ENCODE assay signal across 8 cellular contexts in the genomic region with DNA sequence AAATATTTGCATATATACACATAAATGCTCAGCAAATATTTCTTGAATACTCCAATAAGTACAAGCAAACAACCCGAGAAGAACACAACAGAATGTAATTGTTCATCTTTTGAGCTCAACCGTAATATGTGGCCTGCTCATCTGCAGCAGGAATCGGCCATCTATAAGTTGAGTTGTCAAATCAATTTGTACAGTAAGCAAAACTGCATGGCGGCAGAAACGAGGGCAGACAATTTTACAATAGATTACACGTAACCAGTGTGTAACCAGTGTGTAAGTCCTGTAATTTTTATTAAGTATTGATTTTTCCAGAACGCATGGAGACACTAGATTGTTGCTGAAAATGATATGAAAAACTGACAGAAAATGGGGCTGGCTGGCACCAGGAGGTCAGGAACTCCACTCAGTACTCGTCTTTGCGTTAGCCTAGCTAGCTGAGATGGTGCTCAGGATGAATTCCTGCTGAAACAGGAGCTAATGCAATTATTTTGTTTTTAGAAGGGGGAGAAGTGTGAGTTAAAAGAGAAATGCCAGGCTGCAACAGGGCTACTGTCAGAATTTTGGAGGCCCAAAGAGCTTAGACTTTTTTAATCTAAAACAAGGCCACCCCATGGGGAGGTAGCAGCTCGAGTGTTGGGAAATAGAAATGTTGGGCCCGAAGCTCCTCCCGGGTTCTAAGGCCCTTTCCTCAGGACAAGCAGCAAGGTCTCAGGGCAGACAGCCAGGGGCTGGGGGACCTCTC. TPM values are rescaled to one million over a fixed set of nuclear protein-coding genes. Genes with fewer than 3 reads are reported as not detected.
A peak's percentile ranks its signal among the peaks of the same experiment; 100 is the strongest.
DNase-seq lines count a peak whose midpoint lies in the region; ATAC-seq and TF ChIP-seq lines count a peak whose summit lies in the region.

No MANE protein-coding gene starts in this region.

- H3K4me1 ChIP-seq in mononuclear cell (ENCODE audit: insufficient read depth, low read length) = peaks cover 57% of the 10 kb centered on the region

- DNase-seq in HT1080 (ENCODE audit: low read depth) (peak; percentile 9), cardiac fibroblast (ENCODE audit: low read depth in 2 of 2) (peak in 1 of 2 donors; percentile 9), amygdala (lab: John Stamatoyannopoulos, UW) (no peak), cerebellar cortex (ENCODE audit: low spot score) (no peak)
- DNase-seq in activated CD8-positive, alpha-beta memory T cell treated with anti-CD3 and anti-CD28 coated beads, Interleukin-2, amount 50 U/mL, for 48 hours = no peak
- no peak for DNase-seq in stimulated activated CD4-positive, alpha-beta T cell treated with anti-CD3 and anti-CD28 coated beads, Interleukin-15, amount 100 ng/mL, for 24 hours

- no peak for TF ChIP-seq CTCF in cardiac fibroblast (IDR thresholded peaks at IDR 0.05; ENCODE audit: low read depth, low read length)

- no peaks in the 10 kb centered on the region for H3K27me3 ChIP-seq in mononuclear cell (ENCODE audit: insufficient read depth, low read length)

- H3K4me3 ChIP-seq in cardiac fibroblast (replicated peaks in 1 of 2; ENCODE audit: low read depth in 2 of 2, low read length in 2 of 2) (peak overlapping the region; percentile 79 to 86), mononuclear cell (ENCODE audit: low read length) (peak overlapping the region; percentile 80)

- no peaks in the 10 kb centered on the region for H3K9me3 ChIP-seq in mononuclear cell (ENCODE audit: low read depth, low read length)

- ATAC-seq in GM18499 (IDR thresholded peaks at IDR 0.05; ENCODE audit: insufficient read depth, unreplicated experiment) = peak; percentile 1

RNA-seq across cellular contexts. Expression of a gene that starts 0.7 kb away (rescaled TPM):
- total RNA-seq in HT1080 (2014; rRNA removed; shearing (Covaris generic)) = 22.4 and 23.7 TPM in 2 replicates
- 12.1 and 15.9 TPM in 2 replicates for polyA plus RNA-seq in HT1080 (2015; cell fraction: cytosol; rRNA removed)
- polyA plus RNA-seq in HT1080 (2015; cell fraction: nucleus; rRNA removed) = 27.8 and 27.9 TPM in 2 replicates
- total RNA-seq in mononuclear cell = 23.6 TPM

RNA-seq across cellular contexts. Expression of a gene that starts 1.0 kb away (rescaled TPM):
- 66.7 and 72.9 TPM in 2 replicates for total RNA-seq in HT1080 (2014; rRNA removed; shearing (Covaris generic))
- polyA plus RNA-seq in HT1080 (2015; cell fraction: cytosol; rRNA removed) = 48.5 and 69.0 TPM in 2 replicates
- 139 and 146 TPM in 2 replicates for polyA plus RNA-seq in HT1080 (2015; cell fraction: nucleus; rRNA removed)
- total RNA-seq in mononuclear cell = 142 TPM
